Comparison of ENCODE assay signal across 11 cellular contexts in genomic region chr2:73174941-73175662, GRCh38. TPM values are rescaled to one million over a fixed set of nuclear protein-coding genes. Genes with fewer than 3 reads are reported as not detected.
DNase-seq lines count a peak whose midpoint lies in the region; ATAC-seq and TF ChIP-seq lines count a peak whose summit lies in the region.
"Had no signal": no experiment of that assay in that cellular context is flagged by ENCODE, and none has a peak within 500 bp of the region (broad histone marks: within the 10 kb centered on the region; RNA-seq: fewer than 3 reads in every experiment).

No MANE protein-coding gene starts in this region.

- DNase-seq in left ventricle myocardium inferior (no peak), cardiac septum (ENCODE audit: low spot score) (no peak), natural killer cell (no peak), vagina (ENCODE audit: extremely low spot score in 2 of 2) (no peak), germinal center (ENCODE audit: low spot score) (no peak)
- no peak for DNase-seq in effector memory CD8-positive, alpha-beta T cell
- DNase-seq in activated CD4-positive, alpha-beta T cell treated with anti-CD3 and anti-CD28 coated beads, Interleukin-2, amount 10 ng/mL, durations not matched to agents 7 days and 5 days: no peak
- DNase-seq: NK-92 treated with Interleukin-12 subunit alpha and Interleukin-12 subunit beta, amount 100 ng/mL, for 24 hours had no signal

- TF ChIP-seq CTCF in left ventricle myocardium inferior (IDR thresholded peaks at IDR 0.05; ENCODE audit: borderline replicate concordance) (no peak), natural killer cell (IDR thresholded peaks at IDR 0.05) (no peak), vagina (IDR thresholded peaks at IDR 0.05) (no peak)

- POLR2A ChIA-PET in activated CD4-positive, alpha-beta T cell treated with anti-CD3 and anti-CD28 coated beads, Interleukin-2, amount 10 ng/mL, durations not matched to agents 7 days and 5 days (lab: Charles Lee): no interaction called here

- no peaks in the 10 kb centered on the region for H3K9me3 ChIP-seq in left ventricle myocardium inferior (replicated peaks)
- no peaks in the 10 kb centered on the region for H3K9me3 ChIP-seq in vagina

- H3K4me1 Mint-ChIP-seq in effector memory CD8-positive, alpha-beta T cell (ENCODE audit: low read depth in 2 of 2): peaks cover 14 to 16% of the 10 kb centered on the region in 2 donors
- peaks cover 7 to 26% of the 10 kb centered on the region in 2 donors for H3K4me1 Mint-ChIP-seq in natural killer cell
- peaks cover 15% of the 10 kb centered on the region for H3K4me1 Mint-ChIP-seq in activated CD4-positive, alpha-beta T cell treated with anti-CD3 and anti-CD28 coated beads, Interleukin-2, amount 10 ng/mL, durations not matched to agents 7 days and 5 days

- no peaks in the 10 kb centered on the region for H3K9me3 Mint-ChIP-seq in effector memory CD8-positive, alpha-beta T cell
- H3K9me3 Mint-ChIP-seq in natural killer cell: no peaks in the 10 kb centered on the region
- H3K9me3 Mint-ChIP-seq in activated CD4-positive, alpha-beta T cell treated with anti-CD3 and anti-CD28 coated beads, Interleukin-2, amount 10 ng/mL, durations not matched to agents 7 days and 5 days: no peaks in the 10 kb centered on the region

- H3K4me3 Mint-ChIP-seq in effector memory CD8-positive, alpha-beta T cell: peak overlapping the region; percentile 90 to 93
- H3K4me3 Mint-ChIP-seq in natural killer cell: peak overlapping the region; percentile 79
- no peak overlapping the region for H3K4me3 Mint-ChIP-seq in activated CD4-positive, alpha-beta T cell treated with anti-CD3 and anti-CD28 coated beads, Interleukin-2, amount 10 ng/mL, durations not matched to agents 7 days and 5 days

- CTCF ChIA-PET in activated CD4-positive, alpha-beta T cell treated with anti-CD3 and anti-CD28 coated beads, Interleukin-2, amount 10 ng/mL, durations not matched to agents 7 days and 5 days (lab: Charles Lee): interaction anchor here (1.5 kb wide), 2 partner anchors 86 to 189 kb away, joined by 4 read pairs; no protein-coding TSS in a partner anchor

- no peaks in the 10 kb centered on the region for H3K36me3 Mint-ChIP-seq in effector memory CD8-positive, alpha-beta T cell (ENCODE audit: insufficient read depth)
- no peaks in the 10 kb centered on the region for H3K36me3 Mint-ChIP-seq in natural killer cell
- no peaks in the 10 kb centered on the region for H3K36me3 Mint-ChIP-seq in activated CD4-positive, alpha-beta T cell treated with anti-CD3 and anti-CD28 coated beads, Interleukin-2, amount 10 ng/mL, durations not matched to agents 7 days and 5 days (ENCODE audit: low read depth)

- no peak for TF ChIP-seq POLR2A in vagina (IDR thresholded peaks at IDR 0.05)

- H3K4me3 ChIP-seq in left ventricle myocardium inferior: peak overlapping the region; percentile 72
- H3K4me3 ChIP-seq in vagina: peak overlapping the region; percentile 58 to 59

- ATAC-seq in effector memory CD8-positive, alpha-beta T cell (replicated peaks): no peak
- ATAC-seq in natural killer cell (no peak), GM21447 (IDR thresholded peaks at IDR 0.05; ENCODE audit: unreplicated experiment) (no peak)

- H3K36me3 ChIP-seq in left ventricle myocardium inferior (no peaks in the 10 kb centered on the region), vagina (no peaks in the 10 kb centered on the region)

- peaks cover 17 to 35% of the 10 kb centered on the region in 2 donors for H3K27me3 Mint-ChIP-seq in effector memory CD8-positive, alpha-beta T cell
- H3K27me3 Mint-ChIP-seq in natural killer cell (ENCODE audit: low read depth in 2 of 2): peaks cover 9 to 14% of the 10 kb centered on the region in 2 donors
- peaks cover 59% of the 10 kb centered on the region for H3K27me3 Mint-ChIP-seq in activated CD4-positive, alpha-beta T cell treated with anti-CD3 and anti-CD28 coated beads, Interleukin-2, amount 10 ng/mL, durations not matched to agents 7 days and 5 days

- H3K4me1 ChIP-seq in left ventricle myocardium inferior: peaks cover 29% of the 10 kb centered on the region
- peaks cover 25% of the 10 kb centered on the region for H3K4me1 ChIP-seq in vagina

- no peak overlapping the region for H3K27ac Mint-ChIP-seq in effector memory CD8-positive, alpha-beta T cell
- H3K27ac Mint-ChIP-seq in natural killer cell: peak overlapping the region in 1 of 2 donors; percentile 84
- no peak overlapping the region for H3K27ac Mint-ChIP-seq in activated CD4-positive, alpha-beta T cell treated with anti-CD3 and anti-CD28 coated beads, Interleukin-2, amount 10 ng/mL, durations not matched to agents 7 days and 5 days

- intact Hi-C loops in left ventricle myocardium inferior (cut with micrococcal nuclease) (no loop called here), cardiac septum (cut with DNase I) (loop anchor here (5.0 kb wide), 3 partner anchors 37 to 283 kb away; partner anchors contain the start of gene SMYD5), natural killer cell (cut with micrococcal nuclease) (loop anchor here (5.0 kb wide), 1 partner anchor 103 kb away; the partner anchor contains the start of gene SFXN5), vagina (cut with DNase I) (no loop called here)

- H3K27me3 ChIP-seq in left ventricle myocardium inferior (ENCODE audit: low read depth) (peaks cover 28% of the 10 kb centered on the region), vagina (no peaks in the 10 kb centered on the region)

- H3K27ac ChIP-seq in left ventricle myocardium inferior (replicated peaks): peak overlapping the region; percentile 90
- H3K27ac ChIP-seq in vagina: no peak overlapping the region
- H3K27ac ChIP-seq: HL-60 had no signal

RNA-seq across cellular contexts. Expression of gene NOTO, which starts 27.3 kb away (rescaled TPM):
- not detected for total RNA-seq in left ventricle myocardium inferior
- total RNA-seq in cardiac septum: not detected
- total RNA-seq in natural killer cell: not detected
- total RNA-seq in vagina: not detected
- not detected for total RNA-seq in activated CD4-positive, alpha-beta T cell treated with anti-CD3 and anti-CD28 coated beads, Interleukin-2, amount 10 ng/mL, durations not matched to agents 7 days and 5 days
- total RNA-seq: liver had no signal

RNA-seq across cellular contexts. Expression of gene SMYD5, which starts 38.9 kb away (rescaled TPM):
- total RNA-seq in left ventricle myocardium inferior (18.2 TPM), cardiac septum (24.7 TPM), natural killer cell (10 to 100 TPM; 12.2 to 25.3 (median 12.2) TPM), vagina (16.0 TPM)
- 10 to 100 TPM; 13.6 to 16.5 TPM for total RNA-seq in activated CD4-positive, alpha-beta T cell treated with anti-CD3 and anti-CD28 coated beads, Interleukin-2, amount 10 ng/mL, durations not matched to agents 7 days and 5 days

RNA-seq across cellular contexts. Expression of gene PRADC1, which starts 57.9 kb away (rescaled TPM):
- total RNA-seq in left ventricle myocardium inferior (97.4 TPM), cardiac septum (85.8 TPM), natural killer cell (1 to 10 TPM; 8.3 to 9.7 (median 9.1) TPM), vagina (8.1 TPM)
- total RNA-seq in activated CD4-positive, alpha-beta T cell treated with anti-CD3 and anti-CD28 coated beads, Interleukin-2, amount 10 ng/mL, durations not matched to agents 7 days and 5 days: 10 to 100 TPM; 12.5 to 13.7 TPM

RNA-seq across cellular contexts. Expression of gene CCT7, which starts 59.0 kb away (rescaled TPM):
- 197 TPM for total RNA-seq in left ventricle myocardium inferior
- 186 TPM for total RNA-seq in cardiac septum
- total RNA-seq in natural killer cell: 100 to 1,000 TPM in 2 of 3 donors, 10 to 100 TPM in 1; 82.3 to 114 (median 112) TPM
- 188 TPM for total RNA-seq in vagina
- 100 to 1,000 TPM; 281 to 310 TPM for total RNA-seq in activated CD4-positive, alpha-beta T cell treated with anti-CD3 and anti-CD28 coated beads, Interleukin-2, amount 10 ng/mL, durations not matched to agents 7 days and 5 days

Comparison
In these comparisons a context has a peak if more than half of its experiments do, and no peak if none do; other contexts are left out.
1. intact Hi-C loops: an anchor here in cardiac septum (5.0 kb wide) and natural killer cell (5.0 kb wide); none called in left ventricle myocardium inferior and vagina.